In genomic region chr2:68093634-68094033, GRCh38 we compare ENCODE assay signal across 27 cellular contexts.
"Had no signal": no experiment of that assay in that cellular context is flagged by ENCODE, and none has a peak within 500 bp of the region (broad histone marks: within the 10 kb centered on the region; RNA-seq: fewer than 3 reads in every experiment).

No MANE protein-coding gene starts in this region.

- H3K9me3 ChIP-seq: colonic mucosa, esophagus squamous epithelium, gastrocnemius medialis, gastroesophageal sphincter, heart left ventricle, heart right ventricle had no signal

- H3K4me3 ChIP-seq: colonic mucosa, coronary artery, dorsolateral prefrontal cortex, esophagus squamous epithelium, gastrocnemius medialis, gastroesophageal sphincter, heart left ventricle, heart right ventricle had no signal

- H3K36me3 ChIP-seq: colonic mucosa, esophagus squamous epithelium, gastrocnemius medialis, gastroesophageal sphincter, heart left ventricle, heart right ventricle had no signal

- H3K27ac ChIP-seq: colonic mucosa, coronary artery, dorsolateral prefrontal cortex, epithelial cell of prostate, esophagus squamous epithelium, foreskin keratinocyte, gastrocnemius medialis, gastroesophageal sphincter, heart left ventricle, heart right ventricle had no signal

- H3K27me3 ChIP-seq: colonic mucosa, dorsolateral prefrontal cortex, esophagus squamous epithelium, gastrocnemius medialis, gastroesophageal sphincter, heart left ventricle, heart right ventricle had no signal

- DNase-seq: colonic mucosa; cortex of kidney; dermis blood vessel endothelial cell; dorsolateral prefrontal cortex; effector CD4-positive, alpha-beta T cell; effector CD8-positive, alpha-beta T cell; effector memory CD4-positive, alpha-beta T cell; effector memory CD8-positive, alpha-beta T cell; endodermal cell; erythroblast; esophagus squamous epithelium; foreskin fibroblast; foreskin keratinocyte; foreskin melanocyte; gastrocnemius medialis; glutamatergic neuron; head of caudate nucleus; heart left ventricle; heart right ventricle had no signal

- ATAC-seq: effector memory CD8-positive, alpha-beta T cell; esophagus mucosa; foreskin keratinocyte; gastrocnemius medialis; gastroesophageal sphincter; heart left ventricle; heart right ventricle had no signal

- FAIRE-seq: colon, endometrium, endothelial cell of umbilical vein, frontal cortex had no signal

- H3K4me1 ChIP-seq: colonic mucosa, esophagus squamous epithelium, foreskin keratinocyte, gastroesophageal sphincter, heart left ventricle had no signal
